In genomic region chr12:14384783-14385638, GRCh38 we compare ENCODE assay signal across 8 cellular contexts. TPM values are rescaled to one million over a fixed set of nuclear protein-coding genes. Genes with fewer than 3 reads are reported as not detected.
DNase-seq lines count a peak whose midpoint lies in the region; ATAC-seq and TF ChIP-seq lines count a peak whose summit lies in the region.

No MANE protein-coding gene starts in this region.

- DNase-seq in C1 segment of cervical spinal cord (lab: John Stamatoyannopoulos, UW) = peak in 11 of 14 donors; percentile 13 to 79 (median 49)
- DNase-seq in NCI-H2227 (lab: John Stamatoyannopoulos, UW; ENCODE audit: unreplicated experiment) = peak; percentile 82
- DNase-seq in activated CD4-positive, alpha-beta T cell treated with anti-CD3 and anti-CD28 coated beads, Interleukin-2, amount 50 U/mL, for 24 hours (ENCODE audit: low read depth in 1 of 2, low spot score in 1 of 2) = peak; percentile 22 to 55
- peak; percentile 88 for DNase-seq in endodermal cell

- H3K27ac Mint-ChIP-seq in endodermal cell = peak overlapping the region; percentile 90
- H3K27ac Mint-ChIP-seq in stimulated activated naive CD8-positive, alpha-beta T cell treated with anti-CD3 and anti-CD28 coated beads, Interleukin-15, Interleukin-2, amounts not matched to agents 100 ng/mL and 50 ng/mL, for 24 hours = peak overlapping the region; percentile 85

- H3K9me3 ChIP-seq in endodermal cell (ENCODE audit: control insufficient read depth, low read length) (peaks cover 8% of the 10 kb centered on the region), mesodermal cell (ENCODE audit: control insufficient read depth, low read length) (peaks cover 6% of the 10 kb centered on the region)

- H3K4me1 Mint-ChIP-seq in endodermal cell = peaks cover 34% of the 10 kb centered on the region
- peaks cover 66% of the 10 kb centered on the region for H3K4me1 Mint-ChIP-seq in stimulated activated naive CD8-positive, alpha-beta T cell treated with anti-CD3 and anti-CD28 coated beads, Interleukin-15, Interleukin-2, amounts not matched to agents 100 ng/mL and 50 ng/mL, for 24 hours (ENCODE audit: low read depth)

- H3K27me3 Mint-ChIP-seq in endodermal cell (ENCODE audit: insufficient read depth) = no peaks in the 10 kb centered on the region
- H3K27me3 Mint-ChIP-seq in stimulated activated naive CD8-positive, alpha-beta T cell treated with anti-CD3 and anti-CD28 coated beads, Interleukin-15, Interleukin-2, amounts not matched to agents 100 ng/mL and 50 ng/mL, for 24 hours = no peaks in the 10 kb centered on the region

- peaks cover 17% of the 10 kb centered on the region for H3K9me3 Mint-ChIP-seq in endodermal cell
- H3K9me3 Mint-ChIP-seq in stimulated activated naive CD8-positive, alpha-beta T cell treated with anti-CD3 and anti-CD28 coated beads, Interleukin-15, Interleukin-2, amounts not matched to agents 100 ng/mL and 50 ng/mL, for 24 hours = peaks cover 3% of the 10 kb centered on the region

- 0 to 12% methylated on average over 2 of the region's 2 CpGs for WGBS in endodermal cell (ENCODE audit: insufficient coverage in 1 of 2, insufficient read length in 1 of 2), 2 experiments
- 14 to 25% methylated on average over 1 to 2 of the region's 2 CpGs for WGBS in mesodermal cell (ENCODE audit: insufficient coverage in 2 of 2), 2 experiments

- H3K4me3 ChIP-seq in endodermal cell (ENCODE audit: low read length) = peak overlapping the region; percentile 67
- H3K4me3 ChIP-seq in mesodermal cell (ENCODE audit: extremely low read depth, insufficient read depth, low read length, poor library complexity, severe bottlenecking) = no peak overlapping the region

- no peak for TF ChIP-seq CTCF in endodermal cell (conservative IDR thresholded peaks at IDR 0.05)

- peaks cover 37% of the 10 kb centered on the region for H3K36me3 Mint-ChIP-seq in endodermal cell (ENCODE audit: low read depth)
- peaks cover 49% of the 10 kb centered on the region for H3K36me3 Mint-ChIP-seq in stimulated activated naive CD8-positive, alpha-beta T cell treated with anti-CD3 and anti-CD28 coated beads, Interleukin-15, Interleukin-2, amounts not matched to agents 100 ng/mL and 50 ng/mL, for 24 hours (ENCODE audit: low read depth)

- H3K27ac ChIP-seq in endodermal cell (ENCODE audit: low read depth, low read length) = peak overlapping the region; percentile 89
- H3K27ac ChIP-seq in mesodermal cell (ENCODE audit: low read depth, low read length, severe bottlenecking) = peak overlapping the region; percentile 87

- peak; percentile 95 for ATAC-seq in GM19035 (IDR thresholded peaks at IDR 0.05; ENCODE audit: unreplicated experiment)
- ATAC-seq in HG03139 (IDR thresholded peaks at IDR 0.05; ENCODE audit: unreplicated experiment) = peak; percentile 90

- peaks cover 4% of the 10 kb centered on the region for H3K4me1 ChIP-seq in endodermal cell (ENCODE audit: control insufficient read depth, insufficient read depth, low read length)
- peaks cover 11% of the 10 kb centered on the region for H3K4me1 ChIP-seq in mesodermal cell (ENCODE audit: control insufficient read depth, insufficient read depth, low read length, poor library complexity, severe bottlenecking)

- no peak overlapping the region for H3K9ac ChIP-seq in endodermal cell (ENCODE audit: extremely low read depth, low read length, poor library complexity, severe bottlenecking)

- no peaks in the 10 kb centered on the region for H3K27me3 ChIP-seq in endodermal cell (ENCODE audit: control insufficient read depth, insufficient read depth, low read length, poor library complexity, severe bottlenecking)

- H3K4me3 Mint-ChIP-seq in endodermal cell = peak overlapping the region; percentile 32
- H3K4me3 Mint-ChIP-seq in stimulated activated naive CD8-positive, alpha-beta T cell treated with anti-CD3 and anti-CD28 coated beads, Interleukin-15, Interleukin-2, amounts not matched to agents 100 ng/mL and 50 ng/mL, for 24 hours = peak overlapping the region; percentile 80

- H3K36me3 ChIP-seq in endodermal cell (ENCODE audit: control insufficient read depth, insufficient read depth, low read length) = peaks cover 3% of the 10 kb centered on the region
- H3K36me3 ChIP-seq in mesodermal cell (ENCODE audit: control insufficient read depth, insufficient read depth, low read length) = no peaks in the 10 kb centered on the region

RNA-seq across cellular contexts. Expression of gene ATF7IP, which starts 19.5 kb away (rescaled TPM):
- total RNA-seq in endodermal cell = 100 to 1,000 TPM; 174 to 222 TPM
- polyA plus RNA-seq in endodermal cell (2013, experiment 1 of 2) = 71.3 TPM
- polyA plus RNA-seq in endodermal cell (2013, experiment 2 of 2) = 71.2 TPM
- polyA plus RNA-seq in mesodermal cell (2013, experiment 1 of 2) = 48.0 TPM
- 54.1 TPM for polyA plus RNA-seq in mesodermal cell (2013, experiment 2 of 2)
